Comparison of ENCODE assay signal across 12 cellular contexts in genomic region chr16:65509172-65509571, GRCh38.
"Had no signal": no experiment of that assay in that cellular context is flagged by ENCODE, and none has a peak within 500 bp of the region (broad histone marks: within the 10 kb centered on the region; RNA-seq: fewer than 3 reads in every experiment).

No MANE protein-coding gene starts in this region.

- ATAC-seq: activated CD4-positive, CD25-positive, alpha-beta regulatory T cell treated with anti-CD3 and anti-CD28 coated beads, Interleukin-2, amount 50 U/mL, for 24 hours; effector memory CD8-positive, alpha-beta T cell; right lobe of liver had no signal

- H3K4me1 ChIP-seq: prostate gland, right lobe of liver, spleen, suprapubic skin had no signal

- H3K9me3 ChIP-seq: prostate gland, right lobe of liver, spleen, suprapubic skin had no signal

- H3K4me3 ChIP-seq: prostate gland, right lobe of liver, spleen, suprapubic skin had no signal

- DNase-seq: activated naive CD4-positive, alpha-beta T cell treated with Interleukin-2 at 50 U/mL for 16 hours; aorta; effector memory CD8-positive, alpha-beta T cell; erythroblast; glutamatergic neuron; hypothalamus; nephron progenitor cell; right lobe of liver; spleen had no signal

- H3K36me3 ChIP-seq: prostate gland, right lobe of liver, spleen, suprapubic skin had no signal

- H3K27me3 ChIP-seq: right lobe of liver, spleen, suprapubic skin had no signal

- H3K27ac ChIP-seq: prostate gland, right lobe of liver, spleen, suprapubic skin had no signal
